8 cellular contexts compared by ENCODE assay signal in the genomic region with DNA sequence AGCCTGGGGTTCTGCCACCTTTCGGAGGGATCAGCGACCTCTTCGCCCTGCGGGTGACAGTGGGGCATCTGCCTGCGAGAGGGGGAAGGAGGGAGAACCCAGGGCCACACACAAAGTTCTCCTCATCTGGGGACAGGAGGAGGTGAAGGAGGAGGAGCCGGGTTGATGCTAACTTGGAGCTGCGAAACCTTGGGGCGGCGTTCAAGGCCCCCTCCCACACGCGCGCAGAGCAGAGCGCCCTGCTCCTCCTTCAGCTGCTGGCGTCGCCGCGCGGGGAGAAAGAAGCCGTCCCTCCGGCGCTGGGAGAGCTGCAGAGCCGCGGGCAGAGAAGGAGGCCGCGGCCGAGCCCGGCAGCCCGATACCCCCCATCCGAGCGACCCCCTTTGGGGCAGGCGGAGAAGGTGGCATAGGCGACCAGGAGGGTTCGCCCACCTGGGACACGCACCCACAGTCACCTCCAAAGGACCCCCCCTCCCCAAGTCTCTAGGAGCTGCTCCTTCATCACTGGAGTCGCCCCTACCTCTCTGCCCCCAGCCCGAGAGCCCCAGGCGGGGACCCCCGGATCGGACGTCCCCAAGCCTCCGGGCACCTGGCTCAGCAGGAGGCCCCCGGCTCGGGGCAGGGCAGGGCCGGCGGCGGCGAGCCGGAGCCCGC. TPM values are rescaled to one million over a fixed set of nuclear protein-coding genes. Genes with fewer than 3 reads are reported as not detected.
A peak's percentile ranks its signal among the peaks of the same experiment; 100 is the strongest.
DNase-seq lines count a peak whose midpoint lies in the region; ATAC-seq and TF ChIP-seq lines count a peak whose summit lies in the region.

A gene with protein sequence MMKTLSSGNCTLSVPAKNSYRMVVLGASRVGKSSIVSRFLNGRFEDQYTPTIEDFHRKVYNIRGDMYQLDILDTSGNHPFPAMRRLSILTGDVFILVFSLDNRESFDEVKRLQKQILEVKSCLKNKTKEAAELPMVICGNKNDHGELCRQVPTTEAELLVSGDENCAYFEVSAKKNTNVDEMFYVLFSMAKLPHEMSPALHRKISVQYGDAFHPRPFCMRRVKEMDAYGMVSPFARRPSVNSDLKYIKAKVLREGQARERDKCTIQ (plus strand): TSS at position 232 of the 654 bp plus-strand sequence. CDS start 5,979 bp downstream, outside the sequence.

- no peaks in the 10 kb centered on the region for H4K20me1 ChIP-seq in GM23338 (replicated peaks; ENCODE audit: insufficient read depth)

- no peaks in the 10 kb centered on the region for H3K9me3 Mint-ChIP-seq in GM23338

- H3F3A ChIP-seq in GM23338 (replicated peaks; ENCODE audit: low read depth) = peaks cover 14% of the 10 kb centered on the region

- peak within 1 kb of the TSS; percentile 74 for H3K4me3 Mint-ChIP-seq in GM23338

- peak within 1 kb of the TSS; percentile 89 for H3K4me2 ChIP-seq in GM23338

- H3K9me2 ChIP-seq in GM23338 (ENCODE audit: insufficient read depth) = no peaks in the 10 kb centered on the region

- H3K27ac ChIP-seq in GM23338 (ENCODE audit: low read depth) = no peak within 1 kb of the TSS
- no peak within 1 kb of the TSS for H3K27ac ChIP-seq in SJSA1
- H3K27ac ChIP-seq in body of pancreas = no peak within 1 kb of the TSS

- H3K36me3 ChIP-seq in GM23338 (ENCODE audit: insufficient read depth) (no peaks in the 10 kb centered on the region), SJSA1 (no peaks in the 10 kb centered on the region), body of pancreas (replicated peaks in 1 of 2; ENCODE audit: insufficient read depth in 1 of 2, low read depth in 2 of 2) (no peaks in the 10 kb centered on the region)

- ATAC-seq in GM23338 (peak; percentile 49), body of pancreas (peak; percentile 24), HG02763 (IDR thresholded peaks at IDR 0.05; ENCODE audit: unreplicated experiment) (no peak), HG02852 (IDR thresholded peaks at IDR 0.05; ENCODE audit: unreplicated experiment) (no peak)

- H3K4me1 ChIP-seq in GM23338 (ENCODE audit: insufficient read depth) (peaks cover 8% of the 10 kb centered on the region), SJSA1 (replicated peaks) (peaks cover 17% of the 10 kb centered on the region), body of pancreas (peaks cover 17% of the 10 kb centered on the region)

- H3K79me2 ChIP-seq in GM23338 (replicated peaks; ENCODE audit: insufficient read depth) = no peaks in the 10 kb centered on the region

- H3K27ac Mint-ChIP-seq in GM23338 = no peak within 1 kb of the TSS

- H3K36me3 Mint-ChIP-seq in GM23338 (ENCODE audit: low read depth) = no peaks in the 10 kb centered on the region

- intact Hi-C loops in body of pancreas (cut with DNase I) = no loop called here

- H3K27me3 Mint-ChIP-seq in GM23338 (ENCODE audit: insufficient read depth, low read depth, poor library complexity) = peaks cover 38% of the 10 kb centered on the region

- H3K4me3 ChIP-seq in GM23338 (peak within 1 kb of the TSS; percentile 72), SJSA1 (peak within 1 kb of the TSS; percentile 39), body of pancreas (peak within 1 kb of the TSS in 1 of 2 donors; percentile 16)

- TF ChIP-seq POLR2A in body of pancreas (IDR thresholded peaks at IDR 0.05) = no peak

- peak within 1 kb of the TSS; percentile 94 for H2AFZ ChIP-seq in GM23338

- peaks cover 32% of the 10 kb centered on the region for H3K4me1 Mint-ChIP-seq in GM23338

- H3K27me3 ChIP-seq in GM23338 (ENCODE audit: insufficient read depth) = peaks cover 32% of the 10 kb centered on the region
- peaks cover 27% of the 10 kb centered on the region for H3K27me3 ChIP-seq in SJSA1 (replicated peaks)
- H3K27me3 ChIP-seq in body of pancreas = no peaks in the 10 kb centered on the region

- DNase-seq in AG20443 (ENCODE audit: low spot score) (peak; percentile 62), GM23338 (ENCODE audit: low spot score) (peak; percentile 67), SJSA1 (ENCODE audit: low read depth in 1 of 2, low spot score in 2 of 2) (peak in 1 of 2 experiments; percentile 47), body of pancreas (peak; percentile 22 to 31 (median 26)), kidney tubule cell (ENCODE audit: low spot score) (peak; percentile 46)
- peak; percentile 31 for DNase-seq in stimulated activated CD4-positive, alpha-beta T cell treated with anti-CD3 and anti-CD28 coated beads, Interleukin-2, amount 100 ng/mL, for 4 hours (ENCODE audit: low read depth)

- no peak for TF ChIP-seq CTCF in GM23338 (conservative IDR thresholded peaks at IDR 0.05; ENCODE audit: low read depth in 2 of 2)
- TF ChIP-seq CTCF in body of pancreas (IDR thresholded peaks at IDR 0.05) = no peak

- WGBS in body of pancreas, 2 donors = 0 to 4% methylated on average over 9 to 35 of the region's 49 CpGs

- H3K9me3 ChIP-seq in SJSA1 (replicated peaks) = no peaks in the 10 kb centered on the region
- H3K9me3 ChIP-seq in body of pancreas = no peaks in the 10 kb centered on the region

TF ChIP-seq in GM23338, 12 proteins besides CTCF, POLR2A, EP300 and RAD21:
- TF ChIP-seq, protein P1, sequence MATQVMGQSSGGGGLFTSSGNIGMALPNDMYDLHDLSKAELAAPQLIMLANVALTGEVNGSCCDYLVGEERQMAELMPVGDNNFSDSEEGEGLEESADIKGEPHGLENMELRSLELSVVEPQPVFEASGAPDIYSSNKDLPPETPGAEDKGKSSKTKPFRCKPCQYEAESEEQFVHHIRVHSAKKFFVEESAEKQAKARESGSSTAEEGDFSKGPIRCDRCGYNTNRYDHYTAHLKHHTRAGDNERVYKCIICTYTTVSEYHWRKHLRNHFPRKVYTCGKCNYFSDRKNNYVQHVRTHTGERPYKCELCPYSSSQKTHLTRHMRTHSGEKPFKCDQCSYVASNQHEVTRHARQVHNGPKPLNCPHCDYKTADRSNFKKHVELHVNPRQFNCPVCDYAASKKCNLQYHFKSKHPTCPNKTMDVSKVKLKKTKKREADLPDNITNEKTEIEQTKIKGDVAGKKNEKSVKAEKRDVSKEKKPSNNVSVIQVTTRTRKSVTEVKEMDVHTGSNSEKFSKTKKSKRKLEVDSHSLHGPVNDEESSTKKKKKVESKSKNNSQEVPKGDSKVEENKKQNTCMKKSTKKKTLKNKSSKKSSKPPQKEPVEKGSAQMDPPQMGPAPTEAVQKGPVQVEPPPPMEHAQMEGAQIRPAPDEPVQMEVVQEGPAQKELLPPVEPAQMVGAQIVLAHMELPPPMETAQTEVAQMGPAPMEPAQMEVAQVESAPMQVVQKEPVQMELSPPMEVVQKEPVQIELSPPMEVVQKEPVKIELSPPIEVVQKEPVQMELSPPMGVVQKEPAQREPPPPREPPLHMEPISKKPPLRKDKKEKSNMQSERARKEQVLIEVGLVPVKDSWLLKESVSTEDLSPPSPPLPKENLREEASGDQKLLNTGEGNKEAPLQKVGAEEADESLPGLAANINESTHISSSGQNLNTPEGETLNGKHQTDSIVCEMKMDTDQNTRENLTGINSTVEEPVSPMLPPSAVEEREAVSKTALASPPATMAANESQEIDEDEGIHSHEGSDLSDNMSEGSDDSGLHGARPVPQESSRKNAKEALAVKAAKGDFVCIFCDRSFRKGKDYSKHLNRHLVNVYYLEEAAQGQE (IDR thresholded peaks at IDR 0.05; ENCODE audit: unreplicated experiment) = no peak
- no peak for TF ChIP-seq STAT1 (IDR thresholded peaks at IDR 0.05; ENCODE audit: unreplicated experiment)
- peak; percentile 23 for TF ChIP-seq EZH2 (IDR thresholded peaks at IDR 0.05; ENCODE audit: low read depth, unreplicated experiment)
TF ChIP-seq in GM23338: peak in this region for 1.

RNA-seq across cellular contexts. Expression of the gene that starts here (rescaled TPM):
- total RNA-seq in GM23338 (2014; rRNA removed; shearing (Covaris generic)) = 3.2 and 3.6 TPM in 2 replicates
- polyA plus RNA-seq in GM23338 (2016; fragmentation: Nextera tagmentation; extraction: Ambion mirVana) = 1.2 and 1.5 TPM in 2 replicates
- not detected in 2 replicates for total RNA-seq in SJSA1 (2014; rRNA removed; shearing (Covaris generic))
- 1 to 10 TPM in 1 of 2 donors, under 1 TPM in 1; 0.26 to 3.6 TPM for total RNA-seq in body of pancreas

Comparison
In these comparisons a context has a peak if more than half of its experiments do, and no peak if none do; other contexts are left out.
1. ATAC-seq: peak in GM23338 (single experiment) and body of pancreas (single experiment); none in HG02763 (single experiment) and HG02852 (single experiment).